In genomic region chr17:29613856-29614255, GRCh38 we compare ENCODE assay signal across 10 cellular contexts. TPM values are rescaled to one million over a fixed set of nuclear protein-coding genes. Genes with fewer than 3 reads are reported as not detected.
DNase-seq lines count a peak whose midpoint lies in the region; ATAC-seq, FAIRE-seq and TF ChIP-seq lines count a peak whose summit lies in the region.
"Had no signal": no experiment of that assay in that cellular context is flagged by ENCODE, and none has a peak within 500 bp of the region (broad histone marks: within the 10 kb centered on the region; RNA-seq: fewer than 3 reads in every experiment).

No MANE protein-coding gene starts in this region.

- FAIRE-seq in A549 (lab: Jason Lieb, UNC): no peak
- FAIRE-seq in H1 (lab: Jason Lieb, UNC): no peak
- FAIRE-seq in RCC 7860 (lab: Jason Lieb, UNC): no peak

- H3K4me1 ChIP-seq in A549 (peaks cover 27% of the 10 kb centered on the region), HUES6 (ENCODE audit: control insufficient read depth, insufficient read depth, low read length) (peaks cover 43% of the 10 kb centered on the region), H1 (replicated peaks in 1 of 4; ENCODE audit: control insufficient read depth in 3 of 4, insufficient read depth in 4 of 4, low read length in 3 of 4) (peaks cover 10 to 38% (median 32%) of the 10 kb centered on the region in 4 experiments), Caco-2 (peaks cover 23% of the 10 kb centered on the region)

- H3K9me3 Mint-ChIP-seq in nephron: no peaks in the 10 kb centered on the region
- H3K9me3 Mint-ChIP-seq in Caco-2 (ENCODE audit: unreplicated experiment): no peaks in the 10 kb centered on the region
- H3K9me3 Mint-ChIP-seq in osteocyte (ENCODE audit: unreplicated experiment): no peaks in the 10 kb centered on the region

- 51% methylated on average over 12 of the region's 13 CpGs for WGBS in A549 (ENCODE audit: missing lambda C conversion rate)
- WGBS in H1 (ENCODE audit: extremely low coverage in 1 of 2, insufficient coverage in 1 of 2, insufficient read length in 1 of 2, insufficient replicate concordance in 2 of 2, low coverage in 1 of 2, low lambda C conversion rate in 2 of 2, missing lambda C conversion rate in 1 of 2), 2 experiments: 35% methylated on average over 12 of the region's 13 CpGs; no CpG with 5 or more reads in 1 of the 2 experiments

- peak overlapping the region; percentile 78 for H3K4me2 ChIP-seq in A549
- peak overlapping the region; percentile 46 to 75 for H3K4me2 ChIP-seq in H1 (ENCODE audit: insufficient read depth in 1 of 2, low read depth in 2 of 2, low read length in 2 of 2)

- H3K4me1 Mint-ChIP-seq in nephron (peaks cover 21% of the 10 kb centered on the region), Caco-2 (ENCODE audit: low read depth, unreplicated experiment) (peaks cover 9% of the 10 kb centered on the region), osteocyte (ENCODE audit: unreplicated experiment) (peaks cover 15% of the 10 kb centered on the region)

- no peak for TF ChIP-seq POLR2A in A549 (IDR thresholded peaks at IDR 0.05; ENCODE audit: low read length)
- no peak for TF ChIP-seq POLR2A in H1 (IDR thresholded peaks at IDR 0.05; ENCODE audit: control extremely low read depth in 1 of 2, low read depth in 2 of 2, low read length in 2 of 2)

- ATAC-seq in A549 (peak; percentile 7 to 41; a peak in 5 of 6 replicates), GM21528 (IDR thresholded peaks at IDR 0.05; ENCODE audit: low FRiP score, unreplicated experiment) (no peak)

- no peak overlapping the region for H3K23ac ChIP-seq in H1 (ENCODE audit: insufficient read length)

- peak overlapping the region; percentile 9; the same call in 1 of the 2 replicates for H2AFZ ChIP-seq in H1 (ENCODE audit: low read length)

- H3K27me3 Mint-ChIP-seq in nephron (ENCODE audit: low read depth): peaks cover 48% of the 10 kb centered on the region
- H3K27me3 Mint-ChIP-seq in Caco-2 (ENCODE audit: insufficient read depth, unreplicated experiment): peaks cover 5% of the 10 kb centered on the region
- H3K27me3 Mint-ChIP-seq in osteocyte (ENCODE audit: unreplicated experiment): no peaks in the 10 kb centered on the region

- DNase-seq in A549 (ENCODE audit: low read depth in 1 of 2, low spot score in 1 of 2) (no peak), H1 (ENCODE audit: low read depth in 1 of 2, low spot score in 2 of 2) (no peak), Caco-2 (no peak), osteocyte (ENCODE audit: extremely low spot score, unreplicated experiment) (no peak), RCC 7860 (ENCODE audit: low spot score) (no peak)
- DNase-seq: DND-41, NCI-H1436 treated with DMSO at 0.1 percent for 48 hours had no signal

- H2BK12ac ChIP-seq in H1 (ENCODE audit: low read depth, low read length): peak overlapping the region; percentile 39; the same call in 1 of the 2 replicates

- no peak overlapping the region; the same call in 1 of the 2 replicates for H3K18ac ChIP-seq in H1 (ENCODE audit: extremely low read depth, low read length)

- TF ChIP-seq EP300 in A549 (IDR thresholded peaks at IDR 0.05) (no peak), H1 (IDR thresholded peaks at IDR 0.05; ENCODE audit: borderline replicate concordance in 1 of 2, low read depth in 2 of 2, low read length in 2 of 2) (no peak)

- H3K56ac ChIP-seq in H1 (replicated peaks; ENCODE audit: insufficient read length, low read depth, low read length): no peak overlapping the region

- H3K36me3 Mint-ChIP-seq in nephron (ENCODE audit: low read depth) (peaks cover 8% of the 10 kb centered on the region), Caco-2 (ENCODE audit: insufficient read depth, unreplicated experiment) (no peaks in the 10 kb centered on the region), osteocyte (ENCODE audit: unreplicated experiment) (peaks cover 2% of the 10 kb centered on the region)

- H3K4me3 ChIP-seq in A549 (peak overlapping the region; percentile 23; the same call in 2 of the 3 replicates), HUES6 (ENCODE audit: low read depth, low read length) (peak overlapping the region; percentile 61), H1 (ENCODE audit: extremely low read depth in 1 of 4, insufficient read depth in 2 of 4, low read depth in 3 of 4, low read length in 4 of 4) (peak overlapping the region; percentile 5 to 55 (median 38); a peak in 5 of 8 replicates), Caco-2 (ENCODE audit: low read depth, low read length) (no peak overlapping the region)

- BruUV-seq in Caco-2 (replicated peaks; lab: Mats Ljungman, UMichigan): no TSS peak

- H3K27me3 ChIP-seq in HUES6 (ENCODE audit: control insufficient read depth, insufficient read depth, low read length) (peaks cover 75% of the 10 kb centered on the region), H1 (replicated peaks in 1 of 4; ENCODE audit: control insufficient read depth in 3 of 4, extremely low read depth in 1 of 4, insufficient read depth in 3 of 4, low read length in 3 of 4) (peaks cover 17 to 53% (median 41%) of the 10 kb centered on the region in 4 experiments), Caco-2 (replicated peaks; ENCODE audit: control insufficient read depth, insufficient read depth, low read length) (peaks cover 8% of the 10 kb centered on the region)

- no peak overlapping the region for H2BK120ac ChIP-seq in H1 (replicated peaks; ENCODE audit: low read depth, low read length)

- H3K79me1 ChIP-seq in H1 (ENCODE audit: low read depth, low read length): 0 out of 2 replicates have a peak, but pooled peaks cover 2% of the 10 kb centered on the region

- H3K9ac ChIP-seq in HUES6 (ENCODE audit: low read length) (peak overlapping the region; percentile 21), H1 (replicated peaks in 1 of 4; ENCODE audit: extremely low read depth in 1 of 4, low read depth in 3 of 4, low read length in 3 of 4) (0 out of 7 replicates have a peak overlapping the region, but pooled peaks of 1 of the 4 experiments have one; percentile 4)

- H3K4me3 Mint-ChIP-seq in nephron: peak overlapping the region in 2 of 3 experiments; percentile 40 to 41
- no peak overlapping the region for H3K4me3 Mint-ChIP-seq in Caco-2 (ENCODE audit: unreplicated experiment)
- H3K4me3 Mint-ChIP-seq in osteocyte (ENCODE audit: unreplicated experiment): no peak overlapping the region

- no peak for TF ChIP-seq RAD21 in A549 (conservative IDR thresholded peaks at IDR 0.05 in 1 of 2, IDR thresholded peaks at IDR 0.05 in 1 of 2)
- no peak for TF ChIP-seq RAD21 in H1 (IDR thresholded peaks at IDR 0.05 in 1 of 2, conservative IDR thresholded peaks at IDR 0.05 in 1 of 2; ENCODE audit: low read depth in 2 of 2, low read length in 2 of 2)

- H3K27ac ChIP-seq in A549 (peak overlapping the region; percentile 67 to 77), HUES6 (ENCODE audit: low read depth, low read length) (no peak overlapping the region), H1 (ENCODE audit: low read depth, low read length) (no peak overlapping the region)

- CTCF ChIA-PET in A549 (lab: Yijun Ruan, JAX) (interaction anchor here (0.6 to 23.2 kb wide), 19 partner anchors 8 to 480 kb away, joined by 3 to 447 read pairs (median 5); partner anchors contain the start of genes ABHD15, ANKRD13B, CORO6 and TP53I13), H1 (lab: Charles Lee; ENCODE audit: partially characterized antibody) (interaction anchor here (0.6 to 13.1 kb wide), 13 partner anchors 9 to 481 kb away, joined by 3 to 193 read pairs (median 4); partner anchors contain the start of genes ABHD15, ANKRD13B and TP53I13), Caco-2 (lab: Charles Lee) (no interaction called here)

- no peaks in the 10 kb centered on the region for H3K9me3 ChIP-seq in A549
- H3K9me3 ChIP-seq in HUES6 (ENCODE audit: control insufficient read depth, insufficient read depth, low read depth, low read length): 0 out of 2 replicates have a peak, but pooled peaks cover 2% of the 10 kb centered on the region
- peaks cover 0 to 11% of the 10 kb centered on the region in 2 experiments; a peak in 1 of 4 replicates for H3K9me3 ChIP-seq in H1 (ENCODE audit: insufficient read depth in 2 of 2, low read depth in 1 of 2, low read length in 1 of 2)
- H3K9me3 ChIP-seq in Caco-2: no peaks in the 10 kb centered on the region

- H3K79me2 ChIP-seq in H1 (ENCODE audit: control insufficient read depth in 1 of 2, insufficient read depth in 2 of 2, low read length in 2 of 2): no peaks in the 10 kb centered on the region

- H4K8ac ChIP-seq in H1 (ENCODE audit: extremely low read depth, insufficient read depth, low read length): peak overlapping the region; percentile 84; the same call in 1 of the 2 replicates

- intact Hi-C loops in Caco-2 (cut with micrococcal nuclease; ENCODE audit: unreplicated experiment): loop anchor here (2.0 kb wide), 1 partner anchor 23 kb away; no protein-coding TSS in a partner anchor

- H2BK20ac ChIP-seq in H1 (ENCODE audit: low read length): no peak overlapping the region

- H4K91ac ChIP-seq in H1 (replicated peaks; ENCODE audit: insufficient read length, low read length): peak overlapping the region; percentile 61

- peak overlapping the region; percentile 85; the same call in 1 of the 2 replicates for H2AK5ac ChIP-seq in H1 (ENCODE audit: low read depth, low read length)

- H2BK5ac ChIP-seq in H1 (ENCODE audit: low read depth, low read length): no peak overlapping the region

- peaks cover 3 to 5% of the 10 kb centered on the region in 2 experiments for H4K20me1 ChIP-seq in H1 (replicated peaks in 1 of 2; ENCODE audit: control insufficient read depth in 1 of 2, insufficient read depth in 2 of 2, low read length in 2 of 2)

- H3K4ac ChIP-seq in H1 (replicated peaks; ENCODE audit: insufficient read length, low read depth, low read length): no peak overlapping the region

- TF ChIP-seq CTCF in A549 (IDR thresholded peaks at IDR 0.05) (no peak), H1 (IDR thresholded peaks at IDR 0.05; ENCODE audit: control extremely low read depth in 1 of 3, insufficient read depth in 1 of 3, low read depth in 1 of 3, low read length in 3 of 3) (no peak), nephron (IDR thresholded peaks at IDR 0.05; ENCODE audit: unreplicated experiment in 3 of 3) (no peak), Caco-2 (IDR thresholded peaks at IDR 0.05; ENCODE audit: insufficient read depth in 1 of 2, low read depth in 1 of 2, low read length in 1 of 2, severe bottlenecking in 1 of 2, unreplicated experiment in 1 of 2) (no peak), osteocyte (IDR thresholded peaks at IDR 0.05) (no peak)

- no peak overlapping the region for H4K5ac ChIP-seq in H1 (ENCODE audit: insufficient read length, low read depth, low read length)

- no peak overlapping the region for H3K14ac ChIP-seq in H1 (ENCODE audit: insufficient read length)

- H3K27ac Mint-ChIP-seq in nephron (no peak overlapping the region), Caco-2 (ENCODE audit: unreplicated experiment) (no peak overlapping the region), osteocyte (ENCODE audit: unreplicated experiment) (no peak overlapping the region)

- POLR2A ChIA-PET in A549 (lab: Yijun Ruan, JAX): interaction anchor here (0.6 to 1.1 kb wide), 4 partner anchors 11 to 771 kb away, joined by 3 to 7 read pairs (median 4); partner anchors contain the start of gene ANKRD13B
- POLR2A ChIA-PET in H1 (lab: Charles Lee; ENCODE audit: partially characterized antibody): interaction anchor here (0.6 to 1.3 kb wide), 4 partner anchors 13 to 1173 kb away, joined by 3 to 4 read pairs (median 3); no protein-coding TSS in a partner anchor
- POLR2A ChIA-PET in Caco-2 (lab: Charles Lee): interaction anchor here (0.6 kb wide), 1 partner anchor 22 kb away, joined by 3 read pairs; no protein-coding TSS in a partner anchor

- H3K36me3 ChIP-seq in HUES6 (ENCODE audit: control insufficient read depth, insufficient read depth, low read length) (0 out of 2 replicates have a peak, but pooled peaks cover 3% of the 10 kb centered on the region), H1 (ENCODE audit: control insufficient read depth in 2 of 4, insufficient read depth in 4 of 4, low read length in 3 of 4) (peaks cover 0 to 7% (median 0%) of the 10 kb centered on the region in 4 experiments; a peak in 1 of 8 replicates), Caco-2 (ENCODE audit: control insufficient read depth, insufficient read depth, low read length) (no peaks in the 10 kb centered on the region)

- peaks cover 13% of the 10 kb centered on the region for H3K23me2 ChIP-seq in H1 (ENCODE audit: low read depth, low read length)

- 0 out of 2 replicates have a peak overlapping the region, but pooled peaks have one; percentile 29 for H2BK15ac ChIP-seq in H1 (ENCODE audit: low read length)

RNA-seq across cellular contexts. Expression of gene CORO6, which starts 8.9 kb away (rescaled TPM):
- 5.0 and 6.1 TPM in 2 replicates for polyA plus RNA-seq in A549 (2011; rRNA removed)
- polyA plus RNA-seq in A549 (2012; cell fraction: cytosol; rRNA removed): 9.2 and 10.4 TPM in 2 replicates
- 132 and 139 TPM in 2 replicates for polyA plus RNA-seq in A549 (2012; cell fraction: nucleus; rRNA removed)
- polyA plus RNA-seq in A549 (2017; fragmentation: RNase III; extraction: RNeasy Plus Mini Kit Qiagen cat#74134 plus additional on column Dnase treatment): 7.9 to 10.9 TPM (median 10.1 TPM) in 3 replicates
- polyA minus RNA-seq in A549 (2011; rRNA and poly(A)+ RNA removed): 11.6 and 12.8 TPM in 2 replicates
- 2.1 and 2.5 TPM in 2 replicates for total RNA-seq in H1 (2021; fragmentation: NEBNext Ultra II Directional; extraction: Animal tissue kit (Norgen Biotek cat#: 25700))
- 8.6 and 13.3 TPM in 2 replicates for polyA plus RNA-seq in H1 (2011; rRNA removed)
- polyA plus RNA-seq in H1 (2011; cell fraction: cytosol; rRNA removed): 10.9 TPM
- polyA plus RNA-seq in H1 (2011; cell fraction: nucleus; rRNA removed): 106 TPM
- 3.1 to 6.2 TPM (median 5.5 TPM) in 4 replicates for polyA plus RNA-seq in H1 (2012, experiment 1 of 2)
- 3.1 TPM for polyA plus RNA-seq in H1 (2012, experiment 2 of 2)
- 3.6 TPM for polyA plus RNA-seq in H1 (2013, experiment 1 of 2)
- polyA plus RNA-seq in H1 (2013, experiment 2 of 2): 3.3 TPM
- polyA minus RNA-seq in H1 (2011; rRNA and poly(A)+ RNA removed): 7.3 and 10.4 TPM in 2 replicates
- 3.2 TPM for polyA minus RNA-seq in H1 (2011; cell fraction: cytosol; rRNA and poly(A)+ RNA removed)
- polyA minus RNA-seq in H1 (2011; cell fraction: nucleus; rRNA and poly(A)+ RNA removed): 10.5 TPM
- total RNA-seq in Caco-2 (2022): 2.8 and 2.9 TPM in 2 replicates
- total RNA-seq in osteocyte: 4.8 and 7.1 TPM in 2 replicates

RNA-seq across cellular contexts. Expression of gene ANKRD13B, which starts 20.9 kb away (rescaled TPM):
- 4.0 and 4.5 TPM in 2 replicates for polyA plus RNA-seq in A549 (2011; rRNA removed)
- 16.3 and 21.8 TPM in 2 replicates for polyA plus RNA-seq in A549 (2012; cell fraction: cytosol; rRNA removed)
- polyA plus RNA-seq in A549 (2012; cell fraction: nucleus; rRNA removed): 84.1 and 142 TPM in 2 replicates
- polyA plus RNA-seq in A549 (2017; fragmentation: RNase III; extraction: RNeasy Plus Mini Kit Qiagen cat#74134 plus additional on column Dnase treatment): 15.3 to 17.8 TPM (median 16.4 TPM) in 3 replicates
- polyA minus RNA-seq in A549 (2011; rRNA and poly(A)+ RNA removed): 9.2 and 10.1 TPM in 2 replicates
- 41.0 and 48.5 TPM in 2 replicates for total RNA-seq in H1 (2021; fragmentation: NEBNext Ultra II Directional; extraction: Animal tissue kit (Norgen Biotek cat#: 25700))
- polyA plus RNA-seq in H1 (2011; rRNA removed): 16.4 and 30.3 TPM in 2 replicates
- 17.6 TPM for polyA plus RNA-seq in H1 (2011; cell fraction: cytosol; rRNA removed)
- polyA plus RNA-seq in H1 (2011; cell fraction: nucleus; rRNA removed): 167 TPM
- 25.6 to 40.3 TPM (median 33.5 TPM) in 4 replicates for polyA plus RNA-seq in H1 (2012, experiment 1 of 2)
- polyA plus RNA-seq in H1 (2012, experiment 2 of 2): 22.3 TPM
- polyA plus RNA-seq in H1 (2013, experiment 1 of 2): 21.9 TPM
- polyA plus RNA-seq in H1 (2013, experiment 2 of 2): 20.2 TPM
- 7.7 and 13.1 TPM in 2 replicates for polyA minus RNA-seq in H1 (2011; rRNA and poly(A)+ RNA removed)
- polyA minus RNA-seq in H1 (2011; cell fraction: cytosol; rRNA and poly(A)+ RNA removed): 22.4 TPM
- 33.4 TPM for polyA minus RNA-seq in H1 (2011; cell fraction: nucleus; rRNA and poly(A)+ RNA removed)
- total RNA-seq in Caco-2 (2022): 7.7 and 10.4 TPM in 2 replicates
- 33.1 and 36.1 TPM in 2 replicates for total RNA-seq in osteocyte

RNA-seq across cellular contexts. Expression of gene GIT1, which starts 24.4 kb away (rescaled TPM):
- polyA plus RNA-seq in A549 (2011; rRNA removed): 53.0 and 56.8 TPM in 2 replicates
- 73.4 and 97.2 TPM in 2 replicates for polyA plus RNA-seq in A549 (2012; cell fraction: cytosol; rRNA removed)
- polyA plus RNA-seq in A549 (2012; cell fraction: nucleus; rRNA removed): 121 and 187 TPM in 2 replicates
- 45.2 to 47.8 TPM (median 45.3 TPM) in 3 replicates for polyA plus RNA-seq in A549 (2017; fragmentation: RNase III; extraction: RNeasy Plus Mini Kit Qiagen cat#74134 plus additional on column Dnase treatment)
- 104 and 105 TPM in 2 replicates for polyA minus RNA-seq in A549 (2011; rRNA and poly(A)+ RNA removed)
- total RNA-seq in H1 (2021; fragmentation: NEBNext Ultra II Directional; extraction: Animal tissue kit (Norgen Biotek cat#: 25700)): 60.6 and 62.4 TPM in 2 replicates
- 63.0 and 80.7 TPM in 2 replicates for polyA plus RNA-seq in H1 (2011; rRNA removed)
- polyA plus RNA-seq in H1 (2011; cell fraction: cytosol; rRNA removed): 43.3 TPM
- polyA plus RNA-seq in H1 (2011; cell fraction: nucleus; rRNA removed): 93.3 TPM
- 36.7 to 55.7 TPM (median 48.9 TPM) in 4 replicates for polyA plus RNA-seq in H1 (2012, experiment 1 of 2)
- polyA plus RNA-seq in H1 (2012, experiment 2 of 2): 54.3 TPM
- polyA plus RNA-seq in H1 (2013, experiment 1 of 2): 45.0 TPM
- polyA plus RNA-seq in H1 (2013, experiment 2 of 2): 45.5 TPM
- 45.9 and 62.5 TPM in 2 replicates for polyA minus RNA-seq in H1 (2011; rRNA and poly(A)+ RNA removed)
- 42.9 TPM for polyA minus RNA-seq in H1 (2011; cell fraction: cytosol; rRNA and poly(A)+ RNA removed)
- polyA minus RNA-seq in H1 (2011; cell fraction: nucleus; rRNA and poly(A)+ RNA removed): 55.6 TPM
- total RNA-seq in Caco-2 (2022): 46.5 and 47.0 TPM in 2 replicates
- total RNA-seq in osteocyte: 48.2 and 50.7 TPM in 2 replicates

RNA-seq across cellular contexts. Expression of gene TP53I13, which starts 45.4 kb away (rescaled TPM):
- polyA plus RNA-seq in A549 (2011; rRNA removed) (27.5 and 31.3 TPM in 2 replicates), A549 (2017; fragmentation: RNase III; extraction: RNeasy Plus Mini Kit Qiagen cat#74134 plus additional on column Dnase treatment) (50.5 to 59.0 TPM (median 57.8 TPM) in 3 replicates), H1 (2011; rRNA removed) (35.7 and 42.6 TPM in 2 replicates)
- 54.4 and 79.1 TPM in 2 replicates for polyA plus RNA-seq in A549 (2012; cell fraction: cytosol; rRNA removed)
- polyA plus RNA-seq in A549 (2012; cell fraction: nucleus; rRNA removed): 316 and 464 TPM in 2 replicates
- polyA minus RNA-seq in A549 (2011; rRNA and poly(A)+ RNA removed): 21.7 and 42.5 TPM in 2 replicates
- total RNA-seq in H1 (2021; fragmentation: NEBNext Ultra II Directional; extraction: Animal tissue kit (Norgen Biotek cat#: 25700)): 21.1 and 22.4 TPM in 2 replicates
- 33.3 TPM for polyA plus RNA-seq in H1 (2011; cell fraction: cytosol; rRNA removed)
- polyA plus RNA-seq in H1 (2011; cell fraction: nucleus; rRNA removed): 97.5 TPM
- polyA plus RNA-seq in H1 (2012, experiment 1 of 2): 13.5 to 25.6 TPM (median 22.3 TPM) in 4 replicates
- 20.0 TPM for polyA plus RNA-seq in H1 (2012, experiment 2 of 2)
- 26.9 TPM for polyA plus RNA-seq in H1 (2013, experiment 1 of 2)
- 24.1 TPM for polyA plus RNA-seq in H1 (2013, experiment 2 of 2)
- 6.4 and 7.7 TPM in 2 replicates for polyA minus RNA-seq in H1 (2011; rRNA and poly(A)+ RNA removed)
- polyA minus RNA-seq in H1 (2011; cell fraction: cytosol; rRNA and poly(A)+ RNA removed): 15.0 TPM
- polyA minus RNA-seq in H1 (2011; cell fraction: nucleus; rRNA and poly(A)+ RNA removed): 31.3 TPM
- total RNA-seq in Caco-2 (2022) (43.9 and 49.2 TPM in 2 replicates), osteocyte (42.0 and 43.1 TPM in 2 replicates)

RNA-seq across cellular contexts. Expression of gene ABHD15, which starts 47.0 kb away (rescaled TPM):
- polyA plus RNA-seq in A549 (2011; rRNA removed) (13.5 and 16.5 TPM in 2 replicates), A549 (2017; fragmentation: RNase III; extraction: RNeasy Plus Mini Kit Qiagen cat#74134 plus additional on column Dnase treatment) (13.6 to 15.8 TPM (median 14.7 TPM) in 3 replicates), H1 (2011; rRNA removed) (0.88 and 1.2 TPM in 2 replicates)
- polyA plus RNA-seq in A549 (2012; cell fraction: cytosol; rRNA removed): 10.6 and 15.2 TPM in 2 replicates
- 12.0 and 14.2 TPM in 2 replicates for polyA plus RNA-seq in A549 (2012; cell fraction: nucleus; rRNA removed)
- 19.5 and 19.6 TPM in 2 replicates for polyA minus RNA-seq in A549 (2011; rRNA and poly(A)+ RNA removed)
- total RNA-seq in H1 (2021; fragmentation: NEBNext Ultra II Directional; extraction: Animal tissue kit (Norgen Biotek cat#: 25700)): 1.6 and 1.7 TPM in 2 replicates
- polyA plus RNA-seq in H1 (2011; cell fraction: cytosol; rRNA removed): 1.2 TPM
- 1.6 TPM for polyA plus RNA-seq in H1 (2011; cell fraction: nucleus; rRNA removed)
- 1.3 to 1.6 TPM (median 1.5 TPM) in 4 replicates for polyA plus RNA-seq in H1 (2012, experiment 1 of 2)
- polyA plus RNA-seq in H1 (2012, experiment 2 of 2): 1.9 TPM
- polyA plus RNA-seq in H1 (2013, experiment 1 of 2): 1.3 TPM
- polyA plus RNA-seq in H1 (2013, experiment 2 of 2): 1.3 TPM
- 1.8 and 2.1 TPM in 2 replicates for polyA minus RNA-seq in H1 (2011; rRNA and poly(A)+ RNA removed)
- polyA minus RNA-seq in H1 (2011; cell fraction: cytosol; rRNA and poly(A)+ RNA removed): 1.4 TPM
- polyA minus RNA-seq in H1 (2011; cell fraction: nucleus; rRNA and poly(A)+ RNA removed): 3.0 TPM
- total RNA-seq in Caco-2 (2022) (9.6 and 10.5 TPM in 2 replicates), osteocyte (11.7 and 12.8 TPM in 2 replicates)

Comparison
In these comparisons a context has a peak if more than half of its experiments do, and no peak if none do; other contexts are left out.
1. H3K27ac ChIP-seq: peak in A549 (2 of 2); none in HUES6 (single experiment) and H1 (single experiment).
2. H3K4me3 Mint-ChIP-seq: peak in nephron (2 of 3); none in Caco-2 (single experiment) and osteocyte (single experiment).